ENCODE assay signal across 8 cellular contexts in the genomic region with DNA sequence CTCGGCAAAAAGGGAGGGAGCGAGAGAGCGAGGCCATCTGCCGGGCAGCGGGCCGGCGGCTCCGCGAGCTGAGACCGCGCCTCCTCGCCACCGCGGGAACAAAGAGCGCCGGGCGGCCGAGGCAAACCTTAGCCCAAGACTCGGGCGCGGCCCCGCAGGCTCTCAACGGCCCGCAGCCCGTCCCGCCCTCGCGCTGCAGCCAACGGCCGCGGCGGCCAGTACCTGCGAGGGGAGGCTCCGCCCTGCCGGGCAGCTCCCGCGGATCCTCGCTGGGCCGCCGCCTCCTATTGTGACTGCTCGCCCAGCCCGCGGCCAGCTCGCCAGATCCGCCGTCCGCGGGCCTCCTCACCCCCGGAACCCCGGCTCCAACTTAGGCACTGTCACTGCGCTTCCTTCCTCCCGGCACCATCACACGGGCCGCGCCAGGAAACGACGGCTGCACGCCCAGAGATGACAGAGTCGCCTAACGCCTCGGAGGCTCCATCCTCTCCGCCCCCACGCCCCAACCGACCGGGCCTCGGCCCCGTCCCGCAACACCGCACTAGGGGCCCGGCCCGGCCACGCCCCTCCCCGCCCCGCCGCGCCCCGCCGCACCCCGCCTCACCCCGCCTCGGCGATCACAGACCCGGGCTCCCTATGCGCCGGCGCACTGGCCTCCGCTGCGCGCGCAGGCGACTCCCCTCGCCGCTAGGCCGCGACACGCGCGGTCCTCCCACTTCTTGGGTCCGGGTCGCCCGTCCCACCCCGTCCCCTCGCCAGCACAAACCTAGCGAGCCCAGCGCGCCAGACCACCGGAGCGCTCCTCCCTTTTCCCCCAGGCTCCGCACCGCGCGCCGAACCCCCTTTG. TPM values are rescaled to one million over a fixed set of nuclear protein-coding genes. Genes with fewer than 3 reads are reported as not detected.
A peak's percentile ranks its signal among the peaks of the same experiment; 100 is the strongest.
DNase-seq lines count a peak whose midpoint lies in the region; ATAC-seq, FAIRE-seq and TF ChIP-seq lines count a peak whose summit lies in the region.

No MANE protein-coding gene starts in this region.

- H3K4me1 ChIP-seq in H1 (replicated peaks in 1 of 4; ENCODE audit: control insufficient read depth in 3 of 4, insufficient read depth in 4 of 4, low read length in 3 of 4), result peaks cover 0 to 7% (median 0%) of the 10 kb centered on the region in 4 experiments; a peak in 3 of 7 replicates
- H3K4me1 ChIP-seq in mesodermal cell (ENCODE audit: control insufficient read depth, insufficient read depth, low read length, poor library complexity, severe bottlenecking), result peaks cover 14% of the 10 kb centered on the region

- no peaks in the 10 kb centered on the region for H3K27me3 ChIP-seq in H1 (replicated peaks in 1 of 4; ENCODE audit: control insufficient read depth in 3 of 4, extremely low read depth in 1 of 4, insufficient read depth in 3 of 4, low read length in 3 of 4)

- peak overlapping the region; percentile 97 for H3K27ac Mint-ChIP-seq in activated CD8-positive, alpha-beta memory T cell treated with anti-CD3 and anti-CD28 coated beads, Interleukin-2, amount 10 ng/mL, durations not matched to agents 7 days and 5 days

- peak; percentile 83 to 94 for TF ChIP-seq POLR2A in H1 (IDR thresholded peaks at IDR 0.05; ENCODE audit: control extremely low read depth in 1 of 2, low read depth in 2 of 2, low read length in 2 of 2)

- peak overlapping the region; percentile 99 for H4K5ac ChIP-seq in H1 (ENCODE audit: insufficient read length, low read depth, low read length)

- FAIRE-seq in H1 (lab: Jason Lieb, UNC), result no peak

- H3K27ac ChIP-seq in H1 (ENCODE audit: low read depth, low read length), result peak overlapping the region; percentile 92
- peak overlapping the region; percentile 94 for H3K27ac ChIP-seq in mesodermal cell (ENCODE audit: low read depth, low read length, severe bottlenecking)

- no peak overlapping the region for H2AFZ ChIP-seq in H1 (ENCODE audit: low read length)

- peak overlapping the region; percentile 88 for H3K4me3 Mint-ChIP-seq in activated CD8-positive, alpha-beta memory T cell treated with anti-CD3 and anti-CD28 coated beads, Interleukin-2, amount 10 ng/mL, durations not matched to agents 7 days and 5 days

- no peak overlapping the region for H2BK120ac ChIP-seq in H1 (replicated peaks; ENCODE audit: low read depth, low read length)

- H3K4ac ChIP-seq in H1 (replicated peaks; ENCODE audit: insufficient read length, low read depth, low read length), result no peak overlapping the region

- peak overlapping the region; percentile 96 for H3K18ac ChIP-seq in H1 (ENCODE audit: extremely low read depth, low read length)

- peak overlapping the region; percentile 88 for H4K91ac ChIP-seq in H1 (replicated peaks; ENCODE audit: insufficient read length, low read length)

- H3K36me3 ChIP-seq in H1 (ENCODE audit: control insufficient read depth in 2 of 4, insufficient read depth in 4 of 4, low read length in 3 of 4) (0 out of 8 replicates have a peak, but pooled peaks cover 0 to 3% (median 0%) of the 10 kb centered on the region in 4 experiments), mesodermal cell (ENCODE audit: control insufficient read depth, insufficient read depth, low read length) (peaks cover 26% of the 10 kb centered on the region)

- H3K4me1 Mint-ChIP-seq in activated CD8-positive, alpha-beta memory T cell treated with anti-CD3 and anti-CD28 coated beads, Interleukin-2, amount 10 ng/mL, durations not matched to agents 7 days and 5 days, result peaks cover 38% of the 10 kb centered on the region

- no peak for TF ChIP-seq EP300 in H1 (IDR thresholded peaks at IDR 0.05; ENCODE audit: borderline replicate concordance in 1 of 2, low read depth in 2 of 2, low read length in 2 of 2)

- no peak overlapping the region for H2BK15ac ChIP-seq in H1 (ENCODE audit: low read length)

- peaks cover 3% of the 10 kb centered on the region for H3K79me1 ChIP-seq in H1 (ENCODE audit: low read depth, low read length)

- H3K4me2 ChIP-seq in H1 (ENCODE audit: insufficient read depth in 1 of 2, low read depth in 2 of 2, low read length in 2 of 2), result peak overlapping the region; percentile 66 to 74

- no peaks in the 10 kb centered on the region for H3K9me3 ChIP-seq in H1 (ENCODE audit: insufficient read depth in 2 of 2, low read depth in 1 of 2, low read length in 1 of 2)
- H3K9me3 ChIP-seq in mesodermal cell (ENCODE audit: control insufficient read depth, low read length), result no peaks in the 10 kb centered on the region

- H4K8ac ChIP-seq in H1 (ENCODE audit: extremely low read depth, insufficient read depth, low read length), result peak overlapping the region; percentile 98; the same call in 1 of the 2 replicates

- H2BK12ac ChIP-seq in H1 (ENCODE audit: low read depth, low read length), result no peak overlapping the region

- H2AK5ac ChIP-seq in H1 (ENCODE audit: low read depth, low read length), result no peak overlapping the region

- 1% methylated on average over 50 of the region's 113 CpGs; no CpG with 5 or more reads in 1 of the 2 experiments for WGBS in H1 (ENCODE audit: extremely low coverage in 1 of 2, insufficient coverage in 1 of 2, insufficient read length in 1 of 2, insufficient replicate concordance in 2 of 2, low coverage in 1 of 2, low lambda C conversion rate in 2 of 2, missing lambda C conversion rate in 1 of 2), 2 experiments
- WGBS in mesodermal cell (ENCODE audit: insufficient coverage in 2 of 2), 2 experiments, result 0 to 1% methylated on average over 51 to 77 of the region's 113 CpGs

- peaks cover 2% of the 10 kb centered on the region; the same call in 1 of the 2 replicates for H3K23me2 ChIP-seq in H1 (ENCODE audit: low read depth, low read length)

- peak overlapping the region; percentile 60 for H3K56ac ChIP-seq in H1 (replicated peaks; ENCODE audit: insufficient read length, low read depth, low read length)

- H3K79me2 ChIP-seq in H1 (ENCODE audit: control insufficient read depth in 1 of 2, insufficient read depth in 2 of 2, low read length in 2 of 2), result peaks cover 26 to 86% of the 10 kb centered on the region in 2 experiments

- H3K9me3 Mint-ChIP-seq in activated CD8-positive, alpha-beta memory T cell treated with anti-CD3 and anti-CD28 coated beads, Interleukin-2, amount 10 ng/mL, durations not matched to agents 7 days and 5 days (ENCODE audit: low read depth), result no peaks in the 10 kb centered on the region

- H3K36me3 Mint-ChIP-seq in activated CD8-positive, alpha-beta memory T cell treated with anti-CD3 and anti-CD28 coated beads, Interleukin-2, amount 10 ng/mL, durations not matched to agents 7 days and 5 days, result peaks cover 18% of the 10 kb centered on the region

- no peak for TF ChIP-seq CTCF in GM20000 (IDR thresholded peaks at IDR 0.05; ENCODE audit: extremely low read depth, missing control alignments)
- peak in 1 of 3 experiments; percentile 1; a peak in 1 of 4 replicates for TF ChIP-seq CTCF in H1 (IDR thresholded peaks at IDR 0.05; ENCODE audit: control extremely low read depth in 1 of 3, insufficient read depth in 1 of 3, low read depth in 1 of 3, low read length in 3 of 3)

- DNase-seq in COLO668 (lab: John Stamatoyannopoulos, UW; ENCODE audit: unreplicated experiment) (peak; percentile 92), GM20000 (ENCODE audit: low spot score) (peak; percentile 97), HS-5 (ENCODE audit: low read depth) (peak; percentile 42), H1 (ENCODE audit: low read depth in 1 of 2, low spot score in 2 of 2) (peak; percentile 41 to 89)
- DNase-seq in NK-92 treated with Interleukin-12 subunit alpha and Interleukin-12 subunit beta, amount 100 ng/mL, for 24 hours (lab: John Stamatoyannopoulos, UW), result peak; percentile 94
- peak; percentile 94 for DNase-seq in activated CD8-positive, alpha-beta memory T cell treated with anti-CD3 and anti-CD28 coated beads, Interleukin-2, amount 10 ng/mL, durations not matched to agents 7 days and 5 days
- peak; percentile 94 for DNase-seq in stimulated activated CD8-positive, alpha-beta memory T cell treated with anti-CD3 and anti-CD28 coated beads, Interleukin-15, amount 100 ng/mL, for 24 hours (ENCODE audit: low read depth)

- POLR2A ChIA-PET in H1 (lab: Charles Lee; ENCODE audit: partially characterized antibody), result interaction anchor here (0.7 to 1.8 kb wide), 5 partner anchors 14 to 284 kb away, joined by 3 to 6 read pairs (median 4); no protein-coding TSS in a partner anchor

- H3K9ac ChIP-seq in H1 (replicated peaks in 1 of 4; ENCODE audit: extremely low read depth in 1 of 4, low read depth in 3 of 4, low read length in 3 of 4), result peak overlapping the region; percentile 90 to 95 (median 92)

- H3K14ac ChIP-seq in H1 (ENCODE audit: insufficient read length), result no peak overlapping the region

- H2BK5ac ChIP-seq in H1 (ENCODE audit: low read depth, low read length), result peak overlapping the region; percentile 67

- CTCF ChIA-PET in activated CD8-positive, alpha-beta memory T cell treated with anti-CD3 and anti-CD28 coated beads, Interleukin-2, amount 10 ng/mL, durations not matched to agents 7 days and 5 days (lab: Charles Lee), result interaction anchor here (1.0 to 1.2 kb wide), 3 partner anchors 11 to 173 kb away, joined by 3 read pairs; no protein-coding TSS in a partner anchor
- CTCF ChIA-PET in H1 (lab: Charles Lee; ENCODE audit: partially characterized antibody), result interaction anchor here (0.6 to 1.2 kb wide), 4 partner anchors 12 to 1196 kb away, joined by 3 to 4 read pairs (median 3); no protein-coding TSS in a partner anchor

- H3K23ac ChIP-seq in H1 (ENCODE audit: insufficient read length), result no peak overlapping the region

- H3K27me3 Mint-ChIP-seq in activated CD8-positive, alpha-beta memory T cell treated with anti-CD3 and anti-CD28 coated beads, Interleukin-2, amount 10 ng/mL, durations not matched to agents 7 days and 5 days, result no peaks in the 10 kb centered on the region

- peaks cover 6 to 7% of the 10 kb centered on the region in 2 experiments for H4K20me1 ChIP-seq in H1 (replicated peaks in 1 of 2; ENCODE audit: control insufficient read depth in 1 of 2, insufficient read depth in 2 of 2, low read length in 2 of 2)

- ATAC-seq in activated CD8-positive, alpha-beta memory T cell treated with anti-CD3 and anti-CD28 coated beads, Interleukin-2, amount 10 ng/mL, durations not matched to agents 7 days and 5 days, result peak; percentile 79

- no peak for TF ChIP-seq RAD21 in H1 (IDR thresholded peaks at IDR 0.05 in 1 of 2, conservative IDR thresholded peaks at IDR 0.05 in 1 of 2; ENCODE audit: low read depth in 2 of 2, low read length in 2 of 2)

- H3K4me3 ChIP-seq in H1 (ENCODE audit: extremely low read depth in 1 of 4, insufficient read depth in 2 of 4, low read depth in 3 of 4, low read length in 4 of 4) (peak overlapping the region; percentile 72 to 97 (median 90)), mesodermal cell (ENCODE audit: extremely low read depth, insufficient read depth, low read length, poor library complexity, severe bottlenecking) (peak overlapping the region; percentile 77)

- no peak overlapping the region for H2BK20ac ChIP-seq in H1 (ENCODE audit: low read length)

RNA-seq across cellular contexts. Expression of a gene that starts 0.5 kb away (rescaled TPM):
- total RNA-seq in activated CD8-positive, alpha-beta memory T cell treated with anti-CD3 and anti-CD28 coated beads, Interleukin-2, amount 10 ng/mL, durations not matched to agents 7 days and 5 days, result 10 to 100 TPM; 41.4 to 51.9 TPM
- total RNA-seq in H1 (2021; fragmentation: NEBNext Ultra II Directional; extraction: Animal tissue kit (Norgen Biotek cat#: 25700)), result 60.9 and 61.3 TPM in 2 replicates
- polyA plus RNA-seq in H1 (2011; rRNA removed), result 40.7 and 54.9 TPM in 2 replicates
- 28.7 TPM for polyA plus RNA-seq in H1 (2011; cell fraction: cytosol; rRNA removed)
- polyA plus RNA-seq in H1 (2011; cell fraction: nucleus; rRNA removed), result 42.8 TPM
- 24.9 to 32.3 TPM (median 29.1 TPM) in 4 replicates for polyA plus RNA-seq in H1 (2012, experiment 1 of 2)
- 3.4 TPM for polyA plus RNA-seq in H1 (2012, experiment 2 of 2)
- 21.2 TPM for polyA plus RNA-seq in H1 (2013, experiment 1 of 2)
- polyA plus RNA-seq in H1 (2013, experiment 2 of 2), result 20.7 TPM
- polyA minus RNA-seq in H1 (2011; rRNA and poly(A)+ RNA removed), result 155 and 161 TPM in 2 replicates
- polyA minus RNA-seq in H1 (2011; cell fraction: cytosol; rRNA and poly(A)+ RNA removed), result 40.3 TPM
- polyA minus RNA-seq in H1 (2011; cell fraction: nucleus; rRNA and poly(A)+ RNA removed), result 57.0 TPM
- 36.8 TPM for polyA plus RNA-seq in mesodermal cell (2013, experiment 1 of 2)
- 28.8 TPM for polyA plus RNA-seq in mesodermal cell (2013, experiment 2 of 2)

Comparison
In these comparisons a context has a peak if more than half of its experiments do, and no peak if none do; other contexts are left out.
1. Peak in every context shown above with its lines: DNase-seq, ATAC-seq, H3K4me3 ChIP-seq and H3K27ac ChIP-seq.
2. DNase-seq: peak in every context shown above with its lines; median percentile 97 in GM20000; 94 in NK-92 treated with Interleukin-12 subunit alpha and Interleukin-12 subunit beta, amount 100 ng/mL, for 24 hours; 94 in activated CD8-positive, alpha-beta memory T cell treated with anti-CD3 and anti-CD28 coated beads, Interleukin-2, amount 10 ng/mL, durations not matched to agents 7 days and 5 days; 94 in stimulated activated CD8-positive, alpha-beta memory T cell treated with anti-CD3 and anti-CD28 coated beads, Interleukin-15, amount 100 ng/mL, for 24 hours; 92 in COLO668; 65 in H1; 42 in HS-5.